ENCODE assay signal across 8 cellular contexts in genomic region chr11:59560290-59560701, GRCh38. TPM values are rescaled to one million over a fixed set of nuclear protein-coding genes. Genes with fewer than 3 reads are reported as not detected.
A peak's percentile ranks its signal among the peaks of the same experiment; 100 is the strongest.
DNase-seq lines count a peak whose midpoint lies in the region; ATAC-seq and TF ChIP-seq lines count a peak whose summit lies in the region.

No MANE protein-coding gene starts in this region.

- ATAC-seq in GM21381 (IDR thresholded peaks at IDR 0.05; ENCODE audit: unreplicated experiment) (peak; percentile 19), IMR-90 (ENCODE audit: low read depth) (peak; percentile 21), PC-3 (peak; percentile 40)

- peaks cover 3% of the 10 kb centered on the region; the same call in 1 of the 2 replicates for H3K4me1 ChIP-seq in IMR-90 (ENCODE audit: control insufficient read depth, insufficient read depth, low read length)
- peaks cover 6% of the 10 kb centered on the region; the same call in 1 of the 2 replicates for H3K4me1 ChIP-seq in PC-3 (ENCODE audit: insufficient read depth, low read length)
- peaks cover 32% of the 10 kb centered on the region for H3K4me1 ChIP-seq in suprapubic skin

- H2BK20ac ChIP-seq in IMR-90 (ENCODE audit: low read depth, low read length), result 0 out of 2 replicates have a peak overlapping the region, but pooled peaks have one; percentile 81

- H3K9me3 ChIP-seq in IMR-90 (ENCODE audit: control insufficient read depth, insufficient read depth, low read length) (no peaks in the 10 kb centered on the region), PC-3 (ENCODE audit: low read length) (no peaks in the 10 kb centered on the region), suprapubic skin (no peaks in the 10 kb centered on the region)

- dilution Hi-C loops in IMR-90 (cut with HindIII; ENCODE audit: low sequenced_read_pairs, unreplicated experiment), result no loop called here

- H4K20me1 ChIP-seq in IMR-90 (ENCODE audit: insufficient read depth, low read length) (no peaks in the 10 kb centered on the region; the same call in 1 of the 2 replicates), PC-3 (ENCODE audit: low read length) (no peaks in the 10 kb centered on the region; the same call in 1 of the 2 replicates)

- TF ChIP-seq EP300 in suprapubic skin (IDR thresholded peaks at IDR 0.05), result no peak

- peak overlapping the region; percentile 98 for H2AFZ ChIP-seq in IMR-90 (replicated peaks; ENCODE audit: low read length, poor library complexity)
- peak overlapping the region; percentile 98 for H2AFZ ChIP-seq in PC-3 (ENCODE audit: low read length)

- TF ChIP-seq CTCF in IMR-90 (conservative IDR thresholded peaks at IDR 0.05; ENCODE audit: low read depth, low read length) (no peak), PC-3 (conservative IDR thresholded peaks at IDR 0.05; ENCODE audit: low read depth, low read length) (no peak), fibroblast of villous mesenchyme (IDR thresholded peaks at IDR 0.05; ENCODE audit: insufficient read depth, low read depth, low read length) (no peak), neural crest cell (conservative IDR thresholded peaks at IDR 0.05) (no peak), suprapubic skin (IDR thresholded peaks at IDR 0.05) (no peak)

- no peaks in the 10 kb centered on the region for H3K9me2 ChIP-seq in PC-3 (replicated peaks; ENCODE audit: low read length)

- H3F3A ChIP-seq in PC-3 (ENCODE audit: low read length, unreplicated experiment), result peaks cover 8% of the 10 kb centered on the region

- TF ChIP-seq POLR2A in IMR-90 (IDR thresholded peaks at IDR 0.05; ENCODE audit: low read depth, low read length) (peak; percentile 80; the same call in 1 of the 2 replicates), suprapubic skin (IDR thresholded peaks at IDR 0.05) (no peak)

- H3K18ac ChIP-seq in IMR-90 (ENCODE audit: low read depth, low read length), result peak overlapping the region; percentile 93

- H3K14ac ChIP-seq in IMR-90 (replicated peaks; ENCODE audit: low read depth, low read length), result peak overlapping the region; percentile 98

- BruUV-seq in IMR-90 (replicated peaks; lab: Mats Ljungman, UMichigan) (no TSS peak), PC-3 (replicated peaks; lab: Mats Ljungman, UMichigan) (no TSS peak)

- CTCF ChIA-PET in IMR-90 (lab: Yijun Ruan, JAX) (interaction anchor here (0.9 kb wide), 1 partner anchor 23 kb away, joined by 3 read pairs; no protein-coding TSS in a partner anchor), PC-3 (lab: Charles Lee) (interaction anchor here (0.7 kb wide), 1 partner anchor 108 kb away, joined by 6 read pairs; the partner anchor contains the start of gene PATL1)

- H3K4ac ChIP-seq in IMR-90 (ENCODE audit: low read depth, low read length), result peak overlapping the region; percentile 95

- H3K9me3 Mint-ChIP-seq in activated T-helper 2 cell treated with anti-CD3 and anti-CD28 coated beads, Interferon-gamma antibody, Interleukin-2, Interleukin-4, amounts not matched to agents 10 μg/mL and 5 μg/mL and 100 μg/mL, durations not matched to agents 14 hours and 24 hours and 36 hours, result no peaks in the 10 kb centered on the region
- H3K9me3 Mint-ChIP-seq in neural crest cell, result peaks cover 2% of the 10 kb centered on the region

- in situ Hi-C loops in IMR-90 (cut with MboI; ENCODE audit: low sequenced_read_pairs), result loop anchor here (25.0 kb wide), 1 partner anchor 973 kb away; the partner anchor contains the start of genes LPXN and ZFP91

- H3K9ac ChIP-seq in IMR-90 (ENCODE audit: low read depth, low read length) (peak overlapping the region; percentile 88), PC-3 (ENCODE audit: low read length) (peak overlapping the region; percentile 92)

- intact Hi-C loops in IMR-90 (cut with micrococcal nuclease) (no loop called here), PC-3 (cut with micrococcal nuclease) (loop anchor here (1.0 kb wide), 1 partner anchor 9 kb away; no protein-coding TSS in a partner anchor)
- intact Hi-C loops in activated T-helper 2 cell treated with anti-CD3 and anti-CD28 coated beads, Interferon-gamma antibody, Interleukin-2, Interleukin-4, amounts not matched to agents 10 μg/mL and 5 μg/mL and 100 μg/mL, durations not matched to agents 14 hours and 24 hours and 36 hours (cut with micrococcal nuclease), result loop anchor here (1.0 to 10.0 kb wide), 4 partner anchors 10 to 985 kb away; partner anchors contain the start of genes LPXN, OSBP and ZFP91

- no peak for TF ChIP-seq RAD21 in IMR-90 (IDR thresholded peaks at IDR 0.05; ENCODE audit: low read length)

- H3K27me3 ChIP-seq in IMR-90 (ENCODE audit: control insufficient read depth, insufficient read depth, low read length) (no peaks in the 10 kb centered on the region), PC-3 (ENCODE audit: low read length) (no peaks in the 10 kb centered on the region), suprapubic skin (no peaks in the 10 kb centered on the region)

- H3K9me1 ChIP-seq in IMR-90 (ENCODE audit: insufficient read depth, low read length), result 0 out of 2 replicates have a peak, but pooled peaks cover 5% of the 10 kb centered on the region

- H4K8ac ChIP-seq in IMR-90 (ENCODE audit: low read depth in 2 of 2, low read length in 2 of 2), result peak overlapping the region; percentile 17 to 89; a peak in 3 of 4 replicates

- H2AK5ac ChIP-seq in IMR-90 (ENCODE audit: low read depth, low read length), result peak overlapping the region; percentile 8

- H3K36me3 ChIP-seq in IMR-90 (ENCODE audit: control insufficient read depth, insufficient read depth, low read length) (no peaks in the 10 kb centered on the region), PC-3 (ENCODE audit: low read depth, low read length) (no peaks in the 10 kb centered on the region), suprapubic skin (no peaks in the 10 kb centered on the region)

- H2AK9ac ChIP-seq in IMR-90 (replicated peaks; ENCODE audit: low read depth, low read length, poor library complexity), result peak overlapping the region; percentile 83

- H3K79me1 ChIP-seq in IMR-90 (ENCODE audit: low read depth in 1 of 2, low read length in 2 of 2), result no peaks in the 10 kb centered on the region

- H3K4me2 ChIP-seq in IMR-90 (ENCODE audit: low read depth, low read length) (peak overlapping the region; percentile 87), PC-3 (ENCODE audit: low read length) (peak overlapping the region; percentile 96)

- peak overlapping the region; percentile 68 for H4K91ac ChIP-seq in IMR-90 (ENCODE audit: insufficient read depth, low read depth, low read length)

- H3K4me1 Mint-ChIP-seq in activated T-helper 2 cell treated with anti-CD3 and anti-CD28 coated beads, Interferon-gamma antibody, Interleukin-2, Interleukin-4, amounts not matched to agents 10 μg/mL and 5 μg/mL and 100 μg/mL, durations not matched to agents 14 hours and 24 hours and 36 hours (ENCODE audit: low read depth), result peaks cover 49% of the 10 kb centered on the region
- peaks cover 43% of the 10 kb centered on the region for H3K4me1 Mint-ChIP-seq in neural crest cell

- peak overlapping the region; percentile 90 for H3K4me3 Mint-ChIP-seq in activated T-helper 2 cell treated with anti-CD3 and anti-CD28 coated beads, Interferon-gamma antibody, Interleukin-2, Interleukin-4, amounts not matched to agents 10 μg/mL and 5 μg/mL and 100 μg/mL, durations not matched to agents 14 hours and 24 hours and 36 hours (ENCODE audit: low read depth)
- H3K4me3 Mint-ChIP-seq in neural crest cell, result peak overlapping the region; percentile 99

- no peaks in the 10 kb centered on the region for H3K79me2 ChIP-seq in PC-3 (ENCODE audit: low read length)

- peak overlapping the region; percentile 90 for H2BK5ac ChIP-seq in IMR-90 (ENCODE audit: low read depth, low read length, poor library complexity, severe bottlenecking)

- H3K27me3 Mint-ChIP-seq in activated T-helper 2 cell treated with anti-CD3 and anti-CD28 coated beads, Interferon-gamma antibody, Interleukin-2, Interleukin-4, amounts not matched to agents 10 μg/mL and 5 μg/mL and 100 μg/mL, durations not matched to agents 14 hours and 24 hours and 36 hours (ENCODE audit: low read depth), result no peaks in the 10 kb centered on the region
- H3K27me3 Mint-ChIP-seq in neural crest cell (ENCODE audit: low read depth), result peaks cover 44% of the 10 kb centered on the region

- H2BK120ac ChIP-seq in IMR-90 (ENCODE audit: low read depth, low read length), result peak overlapping the region; percentile 89; the same call in 1 of the 2 replicates

- H2BK15ac ChIP-seq in IMR-90 (ENCODE audit: low read depth, low read length), result peak overlapping the region; percentile 39; the same call in 1 of the 3 replicates

- POLR2A ChIA-PET in IMR-90 (lab: Charles Lee; ENCODE audit: unreplicated experiment) (interaction anchor here (1.0 kb wide), 1 partner anchor 8 kb away, joined by 3 read pairs; no protein-coding TSS in a partner anchor), PC-3 (lab: Charles Lee; ENCODE audit: unreplicated experiment) (no interaction called here)

- peak overlapping the region; percentile 93 for H3K27ac Mint-ChIP-seq in activated T-helper 2 cell treated with anti-CD3 and anti-CD28 coated beads, Interferon-gamma antibody, Interleukin-2, Interleukin-4, amounts not matched to agents 10 μg/mL and 5 μg/mL and 100 μg/mL, durations not matched to agents 14 hours and 24 hours and 36 hours
- H3K27ac Mint-ChIP-seq in neural crest cell (ENCODE audit: unreplicated experiment), result peak overlapping the region; percentile 95

- peak overlapping the region; percentile 85 for H4K5ac ChIP-seq in IMR-90 (ENCODE audit: low read depth, low read length)

- no peaks in the 10 kb centered on the region for H3K36me3 Mint-ChIP-seq in activated T-helper 2 cell treated with anti-CD3 and anti-CD28 coated beads, Interferon-gamma antibody, Interleukin-2, Interleukin-4, amounts not matched to agents 10 μg/mL and 5 μg/mL and 100 μg/mL, durations not matched to agents 14 hours and 24 hours and 36 hours (ENCODE audit: low read depth)
- peaks cover 8% of the 10 kb centered on the region for H3K36me3 Mint-ChIP-seq in neural crest cell (ENCODE audit: low read depth)

- peak overlapping the region; percentile 89 for H3K23ac ChIP-seq in IMR-90 (ENCODE audit: low read depth, low read length)

- peak overlapping the region; percentile 88 for H3K56ac ChIP-seq in IMR-90 (ENCODE audit: extremely low read depth, insufficient read depth, low read length)

- DNase-seq in C1 segment of cervical spinal cord (lab: John Stamatoyannopoulos, UW) (peak in 11 of 14 donors; percentile 36 to 85 (median 67)), IMR-90 (peak; percentile 70), PC-3 (peak; percentile 96), fibroblast of villous mesenchyme (ENCODE audit: low read depth) (peak; percentile 77), neural crest cell (ENCODE audit: low read depth, low spot score) (peak; percentile 86), suprapubic skin (ENCODE audit: low spot score in 2 of 2) (peak in 1 of 2 donors; percentile 74)
- peak; percentile 66 for DNase-seq in activated T-helper 2 cell treated with anti-CD3 and anti-CD28 coated beads, Interferon-gamma antibody, Interleukin-2, Interleukin-4, amounts not matched to agents 10 μg/mL and 5 μg/mL and 100 μg/mL, durations not matched to agents 14 hours and 24 hours and 36 hours (ENCODE audit: low spot score)

- H3K4me3 ChIP-seq in IMR-90 (ENCODE audit: insufficient read depth, low read depth, low read length), result peak overlapping the region; percentile 96
- peak overlapping the region; percentile 96 for H3K4me3 ChIP-seq in PC-3 (ENCODE audit: low read length)
- peak overlapping the region; percentile 98 for H3K4me3 ChIP-seq in fibroblast of villous mesenchyme (ENCODE audit: low read depth, low read length)
- peak overlapping the region; percentile 65 for H3K4me3 ChIP-seq in suprapubic skin

- H3K27ac ChIP-seq in IMR-90 (ENCODE audit: insufficient read depth, low read length) (peak overlapping the region; percentile 91), PC-3 (ENCODE audit: low read length) (peak overlapping the region; percentile 89), suprapubic skin (peak overlapping the region; percentile 87)

- WGBS in IMR-90 (ENCODE audit: extremely low coverage in 2 of 2, insufficient read length in 1 of 2), 2 experiments, result 0% methylated on average over 8 of the region's 18 CpGs; no CpG with 5 or more reads in 1 of the 2 experiments
- WGBS in suprapubic skin, result 2% methylated on average over 18 of the region's 18 CpGs

RNA-seq across cellular contexts. Expression of gene OR4D9, which starts 49.0 kb away (rescaled TPM):
- total RNA-seq in IMR-90 (2012; rRNA removed) (not detected in 2 replicates), PC-3 (2014; rRNA removed) (not detected in 2 replicates), fibroblast of villous mesenchyme (under 0.01 TPM in 1 of 2 replicates, not detected in the other), neural crest cell (not detected in 2 replicates), suprapubic skin (not detected)
- not detected in 2 replicates for polyA plus RNA-seq in IMR-90 (2012; rRNA removed)
- not detected in 2 replicates for polyA plus RNA-seq in IMR-90 (2012; cell fraction: cytosol; rRNA removed)
- not detected in 2 replicates for polyA plus RNA-seq in IMR-90 (2012; cell fraction: nucleus; rRNA removed; ENCODE audit: low replicate concordance)
- not detected in 2 replicates for total RNA-seq in activated T-helper 2 cell treated with anti-CD3 and anti-CD28 coated beads, Interferon-gamma antibody, Interleukin-2, Interleukin-4, amounts not matched to agents 10 μg/mL and 5 μg/mL and 100 μg/mL, durations not matched to agents 14 hours and 24 hours and 36 hours

RNA-seq across cellular contexts. Expression of gene OSBP, which starts 55.3 kb away (rescaled TPM):
- 27.2 and 27.4 TPM in 2 replicates for total RNA-seq in IMR-90 (2012; rRNA removed)
- 15.4 and 22.1 TPM in 2 replicates for polyA plus RNA-seq in IMR-90 (2012; rRNA removed)
- polyA plus RNA-seq in IMR-90 (2012; cell fraction: cytosol; rRNA removed), result 5.8 and 8.5 TPM in 2 replicates
- polyA plus RNA-seq in IMR-90 (2012; cell fraction: nucleus; rRNA removed; ENCODE audit: low replicate concordance), result 5.2 and 32.2 TPM in 2 replicates
- 36.3 and 59.4 TPM in 2 replicates for total RNA-seq in PC-3 (2014; rRNA removed)
- 42.8 and 43.4 TPM in 2 replicates for total RNA-seq in activated T-helper 2 cell treated with anti-CD3 and anti-CD28 coated beads, Interferon-gamma antibody, Interleukin-2, Interleukin-4, amounts not matched to agents 10 μg/mL and 5 μg/mL and 100 μg/mL, durations not matched to agents 14 hours and 24 hours and 36 hours
- total RNA-seq in fibroblast of villous mesenchyme, result 34.8 and 44.0 TPM in 2 replicates
- total RNA-seq in neural crest cell, result 30.0 and 30.5 TPM in 2 replicates
- total RNA-seq in suprapubic skin, result 10 to 100 TPM; 37.2 to 71.5 (median 49.6) TPM

RNA-seq across cellular contexts. Expression of gene OR4D11, which starts 56.9 kb away (rescaled TPM):
- total RNA-seq in IMR-90 (2012; rRNA removed) (not detected in 2 replicates), PC-3 (2014; rRNA removed) (not detected in 2 replicates), fibroblast of villous mesenchyme (not detected in 2 replicates), neural crest cell (not detected in 2 replicates), suprapubic skin (not detected)
- not detected in 2 replicates for polyA plus RNA-seq in IMR-90 (2012; rRNA removed)
- not detected in 2 replicates for polyA plus RNA-seq in IMR-90 (2012; cell fraction: cytosol; rRNA removed)
- polyA plus RNA-seq in IMR-90 (2012; cell fraction: nucleus; rRNA removed; ENCODE audit: low replicate concordance), result not detected in 2 replicates
- not detected in 2 replicates for total RNA-seq in activated T-helper 2 cell treated with anti-CD3 and anti-CD28 coated beads, Interferon-gamma antibody, Interleukin-2, Interleukin-4, amounts not matched to agents 10 μg/mL and 5 μg/mL and 100 μg/mL, durations not matched to agents 14 hours and 24 hours and 36 hours
